10 cellular contexts compared by ENCODE assay signal in the genomic region with DNA sequence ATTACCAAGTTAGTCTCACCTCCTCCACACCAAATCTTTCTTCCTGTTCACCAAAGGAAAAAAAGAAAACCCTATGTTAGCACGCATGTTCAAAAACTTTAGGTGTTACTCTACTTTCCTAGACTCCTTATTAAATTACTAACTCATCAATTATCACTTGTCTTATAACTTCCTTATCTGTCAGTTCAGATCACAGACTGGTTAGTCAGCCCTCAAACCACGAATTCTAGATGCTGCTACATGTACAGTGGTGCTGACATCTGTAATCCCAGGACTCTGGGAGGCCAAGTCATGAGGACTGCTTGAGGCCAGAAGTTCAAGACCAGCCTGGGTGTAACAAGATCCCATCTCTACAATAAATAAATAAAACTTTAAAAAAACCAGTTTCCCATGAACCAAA. TPM values are rescaled to one million over a fixed set of nuclear protein-coding genes. Genes with fewer than 3 reads are reported as not detected.
DNase-seq lines count a peak whose midpoint lies in the region; ATAC-seq and TF ChIP-seq lines count a peak whose summit lies in the region.
"Had no signal": no experiment of that assay in that cellular context is flagged by ENCODE, and none has a peak within 500 bp of the region (broad histone marks: within the 10 kb centered on the region; RNA-seq: fewer than 3 reads in every experiment).

No MANE protein-coding gene starts in this region.

- H3K4me1 Mint-ChIP-seq in CD4-positive, alpha-beta memory T cell: peaks cover 56 to 89% (median 72%) of the 10 kb centered on the region in 4 donors
- peaks cover 59% of the 10 kb centered on the region for H3K4me1 Mint-ChIP-seq in activated naive CD8-positive, alpha-beta T cell treated with anti-CD3 and anti-CD28 coated beads for 36 hours
- H3K4me1 Mint-ChIP-seq in naive thymus-derived CD8-positive, alpha-beta T cell: peaks cover 26 to 84% (median 80%) of the 10 kb centered on the region in 4 donors

- no peak for TF ChIP-seq EP300 in stomach (IDR thresholded peaks at IDR 0.05)

- H3K27me3 ChIP-seq in CD4-positive, alpha-beta memory T cell (ENCODE audit: insufficient read depth, low read length): no peaks in the 10 kb centered on the region
- H3K27me3 ChIP-seq in Loucy (ENCODE audit: insufficient read depth, low read length, poor library complexity, severe bottlenecking) (no peaks in the 10 kb centered on the region), stomach (no peaks in the 10 kb centered on the region)

- H3K9me3 ChIP-seq in CD4-positive, alpha-beta memory T cell (ENCODE audit: control insufficient read depth in 1 of 2, low read length in 2 of 2): no peaks in the 10 kb centered on the region
- H3K9me3 ChIP-seq in Loucy (ENCODE audit: insufficient read depth, low read depth, low read length) (peaks cover 5% of the 10 kb centered on the region; the same call in 1 of the 2 replicates), stomach (no peaks in the 10 kb centered on the region)

- peaks cover 80% of the 10 kb centered on the region for H3K79me2 ChIP-seq in Loucy (ENCODE audit: insufficient read depth, low read length)

- TF ChIP-seq POLR2A in stomach (IDR thresholded peaks at IDR 0.05): no peak

- peaks cover 39 to 61% of the 10 kb centered on the region in 2 donors for H3K36me3 Mint-ChIP-seq in CD4-positive, alpha-beta memory T cell
- H3K36me3 Mint-ChIP-seq in activated naive CD8-positive, alpha-beta T cell treated with anti-CD3 and anti-CD28 coated beads for 36 hours: peaks cover 77% of the 10 kb centered on the region
- H3K36me3 Mint-ChIP-seq in naive thymus-derived CD8-positive, alpha-beta T cell: peaks cover under 1 to 54% (median 15%) of the 10 kb centered on the region in 3 donors

- WGBS in stomach, 5 donors: 61 to 78% (median 75%) methylated on average over 2 of the region's 2 CpGs

- H2AFZ ChIP-seq in Loucy (ENCODE audit: low read length): no peak overlapping the region

- intact Hi-C loops in CD4-positive, alpha-beta memory T cell (cut with micrococcal nuclease): no loop called here
- intact Hi-C loops in stomach (cut with DNase I; ENCODE audit: low total_unique reads): no loop called here

- CTCF ChIA-PET in CD4-positive, alpha-beta memory T cell (lab: Charles Lee; ENCODE audit: partially characterized antibody): no interaction called here

- peaks cover 10% of the 10 kb centered on the region for H3K36me3 ChIP-seq in CD4-positive, alpha-beta memory T cell (ENCODE audit: insufficient read depth, low read length)
- H3K36me3 ChIP-seq in Loucy (ENCODE audit: insufficient read depth, low read length) (peaks cover 28% of the 10 kb centered on the region), stomach (peaks cover 2 to 29% (median 22%) of the 10 kb centered on the region in 4 donors)

- TF ChIP-seq CTCF in Loucy (conservative IDR thresholded peaks at IDR 0.05; ENCODE audit: low read length) (no peak), stomach (IDR thresholded peaks at IDR 0.05) (no peak)

- ATAC-seq in naive thymus-derived CD8-positive, alpha-beta T cell: no peak
- no peak for ATAC-seq in HG03175 (IDR thresholded peaks at IDR 0.05; ENCODE audit: unreplicated experiment)

- no peaks in the 10 kb centered on the region for H3F3A ChIP-seq in Loucy (ENCODE audit: low read depth)

- H3K27me3 Mint-ChIP-seq in CD4-positive, alpha-beta memory T cell: no peaks in the 10 kb centered on the region
- no peaks in the 10 kb centered on the region for H3K27me3 Mint-ChIP-seq in activated naive CD8-positive, alpha-beta T cell treated with anti-CD3 and anti-CD28 coated beads for 36 hours
- H3K27me3 Mint-ChIP-seq in naive thymus-derived CD8-positive, alpha-beta T cell: no peaks in the 10 kb centered on the region

- no peaks in the 10 kb centered on the region for H3K9me2 ChIP-seq in Loucy (replicated peaks; ENCODE audit: low read depth, low read length)

- POLR2A ChIA-PET in CD4-positive, alpha-beta memory T cell (lab: Charles Lee; ENCODE audit: partially characterized antibody): interaction anchor here (1.0 to 1.6 kb wide), 5 partner anchors 9 to 133 kb away, joined by 3 to 5 read pairs (median 4); a partner anchor contains a TSS
- POLR2A ChIA-PET in naive thymus-derived CD8-positive, alpha-beta T cell (lab: Charles Lee): no interaction called here

- peak overlapping the region; percentile 97 for H3K4me2 ChIP-seq in Loucy (ENCODE audit: low read depth, low read length, poor library complexity, severe bottlenecking)

- peak overlapping the region; percentile 7 for H3K27ac ChIP-seq in CD4-positive, alpha-beta memory T cell (ENCODE audit: low read depth, low read length)
- H3K27ac ChIP-seq in stomach: no peak overlapping the region

- H3K4me3 Mint-ChIP-seq in CD4-positive, alpha-beta memory T cell: peak overlapping the region in 7 of 8 donors; percentile 51 to 98 (median 96)
- peak overlapping the region; percentile 98 for H3K4me3 Mint-ChIP-seq in activated naive CD8-positive, alpha-beta T cell treated with anti-CD3 and anti-CD28 coated beads for 36 hours
- peak overlapping the region in 8 of 10 donors; percentile 26 to 92 (median 46) for H3K4me3 Mint-ChIP-seq in naive thymus-derived CD8-positive, alpha-beta T cell

- peak overlapping the region in 6 of 7 donors; percentile 31 to 98 (median 72) for H3K27ac Mint-ChIP-seq in CD4-positive, alpha-beta memory T cell
- no peak overlapping the region for H3K27ac Mint-ChIP-seq in activated naive CD8-positive, alpha-beta T cell treated with anti-CD3 and anti-CD28 coated beads for 36 hours
- peak overlapping the region in 5 of 10 donors; percentile 3 to 71 (median 50) for H3K27ac Mint-ChIP-seq in naive thymus-derived CD8-positive, alpha-beta T cell

- H4K20me1 ChIP-seq in Loucy (ENCODE audit: insufficient read depth, low read length, poor library complexity, severe bottlenecking): peaks cover 80% of the 10 kb centered on the region

- peak in 1 of 5 donors; percentile 63 for DNase-seq in CD4-positive, alpha-beta memory T cell
- no peak for DNase-seq in activated naive CD8-positive, alpha-beta T cell treated with anti-CD3 and anti-CD28 coated beads for 36 hours
- DNase-seq in naive thymus-derived CD8-positive, alpha-beta T cell: no peak
- DNase-seq in stomach (no peak), SIG-M5 treated with dmso at 0.1 percent for 504 hours (lab: John Stamatoyannopoulos, UW; ENCODE audit: unreplicated experiment) (no peak), ACHN (no peak)
- DNase-seq: DMS79 treated with DMSO at 0.1 percent for 48 hours, NCI-H69 had no signal

- H3K4me3 ChIP-seq in CD4-positive, alpha-beta memory T cell (ENCODE audit: low read length in 2 of 2): no peak overlapping the region
- H3K4me3 ChIP-seq in Loucy (ENCODE audit: low read length, poor library complexity, severe bottlenecking): peak overlapping the region; percentile 96
- H3K4me3 ChIP-seq in stomach: peak overlapping the region in 2 of 4 donors; percentile 14 to 65

- peaks cover 67% of the 10 kb centered on the region for H3K4me1 ChIP-seq in CD4-positive, alpha-beta memory T cell (ENCODE audit: insufficient read depth, low read length)
- H3K4me1 ChIP-seq in Loucy (ENCODE audit: insufficient read depth, low read length, poor library complexity, severe bottlenecking) (peaks cover 63% of the 10 kb centered on the region), stomach (peaks cover 21 to 83% (median 58%) of the 10 kb centered on the region in 4 donors)

- in situ Hi-C loops in ACHN (cut with HindIII; ENCODE audit: low pct_ligation_motif_present, low pct_unique_long_range_greater_than_20kb, low sequenced_read_pairs): no loop called here

- H3K9ac ChIP-seq in Loucy (ENCODE audit: low read depth, low read length, poor library complexity, severe bottlenecking): peak overlapping the region; percentile 87

- no peaks in the 10 kb centered on the region for H3K9me3 Mint-ChIP-seq in CD4-positive, alpha-beta memory T cell
- peaks cover 2% of the 10 kb centered on the region for H3K9me3 Mint-ChIP-seq in activated naive CD8-positive, alpha-beta T cell treated with anti-CD3 and anti-CD28 coated beads for 36 hours
- H3K9me3 Mint-ChIP-seq in naive thymus-derived CD8-positive, alpha-beta T cell: no peaks in the 10 kb centered on the region

RNA-seq across cellular contexts. Expression of a gene that starts 3.5 kb away (rescaled TPM):
- 100 to 1,000 TPM; 124 TPM for total RNA-seq in CD4-positive, alpha-beta memory T cell
- 100 to 1,000 TPM; 315 to 504 TPM for polyA plus RNA-seq in CD4-positive, alpha-beta memory T cell
- total RNA-seq in activated naive CD8-positive, alpha-beta T cell treated with anti-CD3 and anti-CD28 coated beads for 36 hours: 100 to 1,000 TPM; 314 to 317 TPM
- total RNA-seq in naive thymus-derived CD8-positive, alpha-beta T cell: 100 to 1,000 TPM in 1 of 2 experiments, 10 to 100 TPM in 1; 99.2 to 113 TPM
- polyA plus RNA-seq in naive thymus-derived CD8-positive, alpha-beta T cell: 100 to 1,000 TPM; 195 to 348 (median 236) TPM
- total RNA-seq in stomach: 100 to 1,000 TPM; 104 to 226 (median 147) TPM
- polyA plus RNA-seq in stomach: 100 to 1,000 TPM; 123 to 213 (median 209) TPM

Comparison
In these comparisons a context has a peak if more than half of its experiments do, and no peak if none do; other contexts are left out.
1. H3K4me3 Mint-ChIP-seq: peak in every context shown above with its lines; median percentile 98 in activated naive CD8-positive, alpha-beta T cell treated with anti-CD3 and anti-CD28 coated beads for 36 hours; 96 in CD4-positive, alpha-beta memory T cell; 46 in naive thymus-derived CD8-positive, alpha-beta T cell.